31 cellular contexts compared by ENCODE assay signal in the genomic region with DNA sequence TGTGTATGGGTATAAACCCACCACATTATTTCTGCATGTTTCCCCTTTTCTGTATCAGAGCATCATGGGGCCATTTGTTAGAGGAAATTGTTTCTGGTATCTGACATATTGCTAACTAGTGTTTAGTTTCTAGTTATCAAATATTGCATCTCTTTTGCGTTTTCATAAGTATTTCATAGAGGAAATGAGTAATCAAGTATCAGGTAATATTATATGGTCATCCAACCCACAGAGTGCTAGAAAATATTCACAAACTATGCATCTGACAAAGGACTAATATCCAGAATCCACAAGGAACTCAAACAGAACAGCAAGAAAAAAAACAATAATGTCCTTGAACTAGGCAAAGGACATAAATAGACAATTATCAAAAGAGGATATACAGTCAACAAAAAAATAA.
"Had no signal": no experiment of that assay in that cellular context is flagged by ENCODE, and none has a peak within 500 bp of the region (broad histone marks: within the 10 kb centered on the region; RNA-seq: fewer than 3 reads in every experiment).

No MANE protein-coding gene starts in this region.

- H3K4me3 ChIP-seq: adrenal gland, body of pancreas, MG63, Peyer's patch had no signal

- H3K4me1 ChIP-seq: adrenal gland, body of pancreas, Peyer's patch had no signal

- H3K9me3 ChIP-seq: adrenal gland, body of pancreas, MG63, Peyer's patch had no signal

- H3K27ac ChIP-seq: adrenal gland, body of pancreas, Peyer's patch, RWPE1, VCaP had no signal

- H3K27me3 ChIP-seq: adrenal gland, body of pancreas, MG63, Peyer's patch had no signal

- H3K36me3 ChIP-seq: adrenal gland, MG63, Peyer's patch had no signal

- ATAC-seq: activated naive CD4-positive, alpha-beta T cell treated with anti-CD3 and anti-CD28 coated beads, Interleukin-2, amount 50 U/mL, for 72 hours; activated T-cell treated with anti-CD3 and anti-CD28 coated beads, Interleukin-2, amount 50 U/mL, for 4 hours; body of pancreas had no signal

- DNase-seq: activated B cell treated with CpG ODN at 0.5 μM for 24 hours; activated CD4-positive, alpha-beta memory T cell treated with anti-CD3 and anti-CD28 coated beads for 36 hours; activated CD4-positive, alpha-beta T cell treated with anti-CD3 and anti-CD28 coated beads for 4 hours; activated CD4-positive, alpha-beta T cell treated with anti-CD3 and anti-CD28 coated beads, Interleukin-2, amount 50 U/mL, for 1 hour; activated CD4-positive, CD25-positive, alpha-beta regulatory T cell treated with anti-CD3 and anti-CD28 coated beads, Interleukin-2, amount 50 U/mL, for 72 hours; activated CD8-positive, alpha-beta memory T cell treated with anti-CD3 and anti-CD28 coated beads, Interleukin-2, amount 50 U/mL, for 4 hours; activated gamma-delta T cell treated with Interleukin-2 at 50 U/mL for 16 hours; activated naive CD4-positive, alpha-beta T cell treated with anti-CD3 and anti-CD28 coated beads for 36 hours; activated T-cell treated with anti-CD3 and anti-CD28 coated beads for 4 hours; activated T-cell treated with anti-CD3 and anti-CD28 coated beads, Interleukin-2, amount 50 U/mL, for 4 hours; adrenal gland; body of pancreas; central memory CD4-positive, alpha-beta T cell; MG63; NCI-H1048; NCI-H1105 treated with DMSO at 0.1 percent for 48 hours; NCI-H1436; NCI-H1694; NCI-H1930; NCI-H2081 treated with DMSO at 0.1 percent for 48 hours; NCI-H226; NCI-H524 treated with DMSO at 0.1 percent for 48 hours; Peyer's patch; Right ventricle myocardium superior; SW 1271; T-helper 1 cell; T-helper 2 cell; T-helper 9 cell had no signal
